In the genomic region with DNA sequence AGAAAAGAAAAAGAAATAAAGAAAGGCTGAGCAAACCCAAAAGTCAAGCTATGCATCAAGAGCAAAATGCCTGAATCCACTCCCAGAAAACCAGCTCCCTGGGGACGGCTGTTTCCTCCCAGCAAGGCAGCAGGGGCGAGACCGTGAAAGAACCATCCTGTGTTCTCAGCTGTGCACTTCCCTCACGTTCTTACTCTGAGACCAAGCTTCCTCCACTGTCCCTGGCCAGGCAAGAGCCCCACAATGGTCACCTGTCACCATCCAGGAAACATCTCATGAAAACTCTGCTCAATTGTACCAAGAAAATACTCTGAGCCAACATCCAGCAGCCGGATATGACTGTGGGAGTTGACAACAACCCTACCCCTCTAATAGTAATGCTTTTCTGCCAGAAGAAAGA, we compare ENCODE assay signal across 11 cellular contexts. TPM values are rescaled to one million over a fixed set of nuclear protein-coding genes. Genes with fewer than 3 reads are reported as not detected.
DNase-seq lines count a peak whose midpoint lies in the region; ATAC-seq and TF ChIP-seq lines count a peak whose summit lies in the region.
"Had no signal": no experiment of that assay in that cellular context is flagged by ENCODE, and none has a peak within 500 bp of the region (broad histone marks: within the 10 kb centered on the region; RNA-seq: fewer than 3 reads in every experiment).

No MANE protein-coding gene starts in this region.

- WGBS in gastroesophageal sphincter (ENCODE audit: low coverage in 1 of 2), 2 donors: 34 to 61% methylated on average over 4 to 5 of the region's 5 CpGs
- 54% methylated on average over 5 of the region's 5 CpGs for WGBS in suprapubic skin

- peak overlapping the region in 1 of 4 donors; percentile 43 for H3K27ac ChIP-seq in gastroesophageal sphincter
- H3K27ac ChIP-seq in thoracic aorta: peak overlapping the region; percentile 46 to 68
- H3K27ac ChIP-seq in suprapubic skin: no peak overlapping the region

- DNase-seq in KBM-7 (peak; percentile 27), thoracic aorta (ENCODE audit: low spot score) (no peak), NCI-H524 treated with DMSO at 0.1 percent for 48 hours (lab: John Stamatoyannopoulos, UW) (no peak), suprapubic skin (ENCODE audit: low spot score in 2 of 2) (no peak), T-helper 2 cell (no peak), amniotic stem cell (lab: John Stamatoyannopoulos, UW) (no peak)
- DNase-seq: activated naive CD4-positive, alpha-beta T cell; H7; retina had no signal

- H3K9me3 ChIP-seq in gastroesophageal sphincter (no peaks in the 10 kb centered on the region), thoracic aorta (no peaks in the 10 kb centered on the region), suprapubic skin (no peaks in the 10 kb centered on the region)

- H3K27me3 ChIP-seq in gastroesophageal sphincter: no peaks in the 10 kb centered on the region
- no peaks in the 10 kb centered on the region for H3K27me3 ChIP-seq in thoracic aorta (replicated peaks; ENCODE audit: insufficient read depth)
- H3K27me3 ChIP-seq in suprapubic skin: no peaks in the 10 kb centered on the region

- in situ Hi-C loops in KBM-7 (cut with MboI; ENCODE audit: low pct_unique_long_range_greater_than_20kb, low sequenced_read_pairs): no loop called here

- H3K36me3 ChIP-seq in gastroesophageal sphincter: no peaks in the 10 kb centered on the region
- H3K36me3 ChIP-seq in thoracic aorta: no peaks in the 10 kb centered on the region
- no peaks in the 10 kb centered on the region for H3K36me3 ChIP-seq in suprapubic skin

- TF ChIP-seq EP300 in gastroesophageal sphincter (IDR thresholded peaks at IDR 0.05) (no peak), suprapubic skin (IDR thresholded peaks at IDR 0.05) (no peak)

- H3K4me3 ChIP-seq in gastroesophageal sphincter: no peak overlapping the region
- H3K4me3 ChIP-seq in thoracic aorta: peak overlapping the region; percentile 15
- H3K4me3 ChIP-seq in suprapubic skin: no peak overlapping the region

- H3K4me1 ChIP-seq in gastroesophageal sphincter: peaks cover 4 to 74% (median 8%) of the 10 kb centered on the region in 3 donors
- peaks cover 39 to 68% of the 10 kb centered on the region in 2 donors for H3K4me1 ChIP-seq in thoracic aorta (ENCODE audit: control insufficient read depth in 1 of 2, low read depth in 2 of 2)
- H3K4me1 ChIP-seq in suprapubic skin: peaks cover 23% of the 10 kb centered on the region

- peak; percentile 59 for ATAC-seq in GM19463 (IDR thresholded peaks at IDR 0.05; ENCODE audit: unreplicated experiment)
- peak; percentile 37 for ATAC-seq in gastroesophageal sphincter
- no peak for ATAC-seq in thoracic aorta (ENCODE audit: insufficient number of reproducible peaks, low FRiP score, low read depth)

- TF ChIP-seq CTCF in gastroesophageal sphincter (IDR thresholded peaks at IDR 0.05) (no peak), thoracic aorta (IDR thresholded peaks at IDR 0.05) (no peak), suprapubic skin (IDR thresholded peaks at IDR 0.05) (no peak)

- TF ChIP-seq POLR2A in gastroesophageal sphincter (IDR thresholded peaks at IDR 0.05) (no peak), suprapubic skin (IDR thresholded peaks at IDR 0.05) (no peak)

RNA-seq across cellular contexts. Expression of a gene that starts 22.9 kb away (rescaled TPM):
- 10 to 100 TPM in 3 of 4 donors, 1 to 10 TPM in 1; 8.7 to 32.8 (median 18.4) TPM for total RNA-seq in gastroesophageal sphincter
- 10 to 100 TPM; 22.6 to 34.5 TPM for total RNA-seq in thoracic aorta
- total RNA-seq in suprapubic skin: 1 to 10 TPM; 2.0 to 6.7 (median 3.7) TPM
